ENCODE assay signal across 8 cellular contexts in genomic region chr15:75738647-75739325, GRCh38. TPM values are rescaled to one million over a fixed set of nuclear protein-coding genes. Genes with fewer than 3 reads are reported as not detected.
A peak's percentile ranks its signal among the peaks of the same experiment; 100 is the strongest.
DNase-seq lines count a peak whose midpoint lies in the region; ATAC-seq and TF ChIP-seq lines count a peak whose summit lies in the region.

No MANE protein-coding gene starts in this region.

- H3K27me3 ChIP-seq in GM06990 (replicated peaks; ENCODE audit: control insufficient read depth, insufficient read depth, low read length) (no peaks in the 10 kb centered on the region), ovary (no peaks in the 10 kb centered on the region), thymus (ENCODE audit: control insufficient read depth, insufficient read depth) (no peaks in the 10 kb centered on the region)

- H3K9me3 ChIP-seq in ovary (no peaks in the 10 kb centered on the region), thymus (ENCODE audit: control insufficient read depth) (no peaks in the 10 kb centered on the region)

- no peaks in the 10 kb centered on the region for H3K36me3 Mint-ChIP-seq in activated naive CD8-positive, alpha-beta T cell

- no peak for TF ChIP-seq EP300 in ovary (IDR thresholded peaks at IDR 0.05)

- TF ChIP-seq POLR2A in ovary (IDR thresholded peaks at IDR 0.05): no peak

- H3K27ac ChIP-seq in ovary: peak overlapping the region in 1 of 2 donors; percentile 49
- peak overlapping the region; percentile 27 for H3K27ac ChIP-seq in thymus (ENCODE audit: low read depth)

- peak overlapping the region; percentile 77 for H3K4me3 Mint-ChIP-seq in activated naive CD8-positive, alpha-beta T cell

- H3K4me1 ChIP-seq in ovary (ENCODE audit: insufficient read depth) (peaks cover 10% of the 10 kb centered on the region), thymus (ENCODE audit: control insufficient read depth, insufficient read depth, low read length) (peaks cover 3% of the 10 kb centered on the region)

- H3K27ac Mint-ChIP-seq in activated naive CD8-positive, alpha-beta T cell: no peak overlapping the region

- no peak for TF ChIP-seq CTCF in GM06990 (IDR thresholded peaks at IDR 0.05; ENCODE audit: insufficient read depth, low read length, poor library complexity, severe bottlenecking)
- TF ChIP-seq CTCF in ovary (IDR thresholded peaks at IDR 0.05): no peak

- H3K4me3 ChIP-seq in GM06990 (replicated peaks; ENCODE audit: low read depth, low read length) (peak overlapping the region; percentile 79), ovary (peak overlapping the region; percentile 81), thymus (ENCODE audit: low read length) (peak overlapping the region; percentile 81)

- 4 to 14% (median 12%) methylated on average over 27 to 54 of the region's 54 CpGs for WGBS in ovary, 3 donors
- 7% methylated on average over 54 of the region's 54 CpGs for WGBS in thymus

- H3K4me1 Mint-ChIP-seq in activated naive CD8-positive, alpha-beta T cell (ENCODE audit: low read depth): peaks cover 11% of the 10 kb centered on the region

- no peaks in the 10 kb centered on the region for H3K9me3 Mint-ChIP-seq in activated naive CD8-positive, alpha-beta T cell (ENCODE audit: low read depth)

- H3K36me3 ChIP-seq in GM06990 (ENCODE audit: control insufficient read depth, insufficient read depth, low read length): no peaks in the 10 kb centered on the region
- no peaks in the 10 kb centered on the region for H3K36me3 ChIP-seq in ovary
- no peaks in the 10 kb centered on the region for H3K36me3 ChIP-seq in thymus (ENCODE audit: control insufficient read depth, insufficient read depth)

- H3K27me3 Mint-ChIP-seq in activated naive CD8-positive, alpha-beta T cell: peaks cover 4% of the 10 kb centered on the region

- peak; percentile 92 for ATAC-seq in HG02610 (IDR thresholded peaks at IDR 0.05; ENCODE audit: unreplicated experiment)

- DNase-seq in GM06990 (ENCODE audit: extremely low read depth, insufficient read length) (peak; percentile 92), NCI-H1092 treated with DMSO at 0.1 percent for 48 hours (lab: John Stamatoyannopoulos, UW) (peak; percentile 79), SKM-1 (lab: John Stamatoyannopoulos, UW; ENCODE audit: unreplicated experiment) (peak; percentile 89), head of caudate nucleus (peak; percentile 76 to 95 (median 89)), ovary (peak; percentile 96 to 98 (median 96))

- intact Hi-C loops in head of caudate nucleus (cut with DNase I) (no loop called here), ovary (cut with DNase I) (loop anchor here in 3 of 4 donors (10.0 kb wide), 2 partner anchors 54 to 66 kb away; no protein-coding TSS in a partner anchor)

RNA-seq across cellular contexts. Expression of gene CSPG4, which starts 26.1 kb away (rescaled TPM):
- 10 to 100 TPM in 2 of 7 donors, 1 to 10 TPM in 5; 4.2 to 30.0 (median 5.2) TPM for total RNA-seq in ovary
- polyA plus RNA-seq in ovary (1 to 10 TPM; 3.3 to 7.8 TPM), thymus (4.9 TPM)
